8 cellular contexts compared by ENCODE assay signal in genomic region chr17:55513885-55514590, GRCh38. TPM values are rescaled to one million over a fixed set of nuclear protein-coding genes. Genes with fewer than 3 reads are reported as not detected.
DNase-seq lines count a peak whose midpoint lies in the region; ATAC-seq, FAIRE-seq and TF ChIP-seq lines count a peak whose summit lies in the region.

No MANE protein-coding gene starts in this region.

- no peak for TF ChIP-seq POLR2A in erythroblast (IDR thresholded peaks at IDR 0.05; ENCODE audit: low read length)

- no peak overlapping the region for H3K4me2 ChIP-seq in OCI-LY1 (ENCODE audit: low read length)

- intact Hi-C loops in CD4-positive, alpha-beta T cell (cut with DNase I, micrococcal nuclease) = loop anchor here (2.0 to 10.0 kb wide), 4 partner anchors 157 to 522 kb away; no protein-coding TSS in a partner anchor
- intact Hi-C loops in natural killer cell (cut with micrococcal nuclease) = loop anchor here (1.0 to 2.0 kb wide), 2 partner anchors 157 to 521 kb away; no protein-coding TSS in a partner anchor

- FAIRE-seq in HTR-8/SVneo (lab: Jason Lieb, UNC) = no peak

- H3K4me3 ChIP-seq in OCI-LY1 (ENCODE audit: low read depth, low read length, poor library complexity, severe bottlenecking) = no peak overlapping the region

- H3K27me3 ChIP-seq in CD4-positive, alpha-beta T cell (ENCODE audit: control insufficient read depth, insufficient read depth, low read length) = peaks cover 8% of the 10 kb centered on the region
- no peaks in the 10 kb centered on the region for H3K27me3 ChIP-seq in OCI-LY1 (ENCODE audit: insufficient read depth, low read length)

- H3K27ac ChIP-seq in CD4-positive, alpha-beta T cell (ENCODE audit: low read depth, low read length) = no peak overlapping the region
- H3K27ac ChIP-seq in OCI-LY1 (ENCODE audit: low read depth, low read length, poor library complexity, severe bottlenecking) = no peak overlapping the region

- no peaks in the 10 kb centered on the region for H3K4me1 ChIP-seq in OCI-LY1 (ENCODE audit: insufficient read depth, low read length, severe bottlenecking)

- no peak overlapping the region for H3K4me3 Mint-ChIP-seq in CD4-positive, alpha-beta T cell
- no peak overlapping the region for H3K4me3 Mint-ChIP-seq in natural killer cell

- no peaks in the 10 kb centered on the region for H3K79me2 ChIP-seq in OCI-LY1 (ENCODE audit: insufficient read depth, low read length)

- no peak overlapping the region for H3K27ac Mint-ChIP-seq in CD4-positive, alpha-beta T cell
- no peak overlapping the region for H3K27ac Mint-ChIP-seq in natural killer cell

- no peak overlapping the region for H3K9ac ChIP-seq in OCI-LY1 (ENCODE audit: low read length)

- peak; percentile 97 for TF ChIP-seq CTCF in CD4-positive, alpha-beta T cell (IDR thresholded peaks at IDR 0.05)
- TF ChIP-seq CTCF in OCI-LY1 (IDR thresholded peaks at IDR 0.05; ENCODE audit: low read length) = peak; percentile 91
- peak; percentile 76 for TF ChIP-seq CTCF in natural killer cell (IDR thresholded peaks at IDR 0.05)

- no peaks in the 10 kb centered on the region for H4K20me1 ChIP-seq in OCI-LY1 (ENCODE audit: insufficient read depth, low read length)

- H3K36me3 Mint-ChIP-seq in CD4-positive, alpha-beta T cell (ENCODE audit: low read depth) = no peaks in the 10 kb centered on the region
- H3K36me3 Mint-ChIP-seq in natural killer cell = no peaks in the 10 kb centered on the region

- DNase-seq in CD4-positive, alpha-beta T cell = peak; percentile 25 to 70 (median 65)
- peak; percentile 45 for DNase-seq in HTR-8/SVneo (ENCODE audit: insufficient read length, low spot score)
- peak; percentile 62 for DNase-seq in activated CD8-positive, alpha-beta memory T cell treated with anti-CD3 and anti-CD28 coated beads, Interleukin-2, amount 50 U/mL, for 4 hours
- peak; percentile 77 to 88 for DNase-seq in erythroblast (lab: John Stamatoyannopoulos, UW)
- peak; percentile 39 for DNase-seq in natural killer cell
- DNase-seq in stimulated activated naive CD4-positive, alpha-beta T cell (lab: John Stamatoyannopoulos, UW) = peak in 5 of 6 experiments; percentile 24 to 77 (median 56)

- no peaks in the 10 kb centered on the region for H3F3A ChIP-seq in OCI-LY1 (ENCODE audit: insufficient read depth, low read length)

- no peaks in the 10 kb centered on the region for H3K9me3 ChIP-seq in CD4-positive, alpha-beta T cell (ENCODE audit: control insufficient read depth, low read length)
- no peaks in the 10 kb centered on the region for H3K9me3 ChIP-seq in OCI-LY1 (ENCODE audit: low read length)

- ATAC-seq in CD4-positive, alpha-beta T cell (ENCODE audit: poor library complexity) = peak; percentile 57
- peak; percentile 68 for ATAC-seq in GM19463 (IDR thresholded peaks at IDR 0.05; ENCODE audit: unreplicated experiment)
- ATAC-seq in natural killer cell = peak; percentile 59 to 76 (median 73)

- no peaks in the 10 kb centered on the region for H3K9me2 ChIP-seq in OCI-LY1 (ENCODE audit: low read depth, low read length)

- H3K9me3 Mint-ChIP-seq in CD4-positive, alpha-beta T cell = no peaks in the 10 kb centered on the region
- no peaks in the 10 kb centered on the region for H3K9me3 Mint-ChIP-seq in natural killer cell

- no peaks in the 10 kb centered on the region for H3K4me1 Mint-ChIP-seq in CD4-positive, alpha-beta T cell (ENCODE audit: low read depth)
- no peaks in the 10 kb centered on the region for H3K4me1 Mint-ChIP-seq in natural killer cell

- no peaks in the 10 kb centered on the region for H3K36me3 ChIP-seq in OCI-LY1 (ENCODE audit: insufficient read depth, low read length)

- peaks cover 6% of the 10 kb centered on the region for H3K27me3 Mint-ChIP-seq in CD4-positive, alpha-beta T cell
- H3K27me3 Mint-ChIP-seq in natural killer cell (ENCODE audit: low read depth in 2 of 2) = peaks cover 0 to 6% of the 10 kb centered on the region in 2 donors

- H2AFZ ChIP-seq in OCI-LY1 (ENCODE audit: low read length) = no peak overlapping the region

- POLR2A ChIA-PET in CD4-positive, alpha-beta T cell (lab: Charles Lee) = no interaction called here

- CTCF ChIA-PET in CD4-positive, alpha-beta T cell (lab: Charles Lee) = interaction anchor here (0.7 to 1.0 kb wide), 4 partner anchors 12 to 204 kb away, joined by 3 to 6 read pairs (median 3); no protein-coding TSS in a partner anchor

RNA-seq across cellular contexts. Expression of gene SMIM36, which starts 2.8 kb away (rescaled TPM):
- not detected for total RNA-seq in CD4-positive, alpha-beta T cell
- total RNA-seq in natural killer cell = not detected
